Comparison of ENCODE assay signal across 21 cellular contexts in the genomic region with DNA sequence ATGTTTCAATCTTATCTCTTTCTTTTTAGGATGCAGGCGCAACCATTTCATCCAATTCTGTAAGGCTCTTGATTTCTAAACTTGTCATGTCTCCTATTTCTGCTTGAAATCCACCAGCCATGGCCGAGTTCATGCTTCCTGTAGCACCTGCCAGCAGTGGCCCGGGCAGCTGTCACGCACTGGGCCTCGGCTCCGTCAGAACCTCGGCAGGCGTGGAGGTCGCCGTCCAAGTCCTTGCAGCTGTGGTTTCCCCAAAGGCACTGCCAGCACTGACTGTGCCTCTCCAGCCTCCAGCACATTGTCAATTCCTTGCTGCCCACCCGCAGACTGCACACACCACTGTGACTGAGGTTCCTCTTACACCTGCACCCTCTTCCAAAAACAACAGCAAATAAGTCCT.
"Had no signal": no experiment of that assay in that cellular context is flagged by ENCODE, and none has a peak within 500 bp of the region (broad histone marks: within the 10 kb centered on the region; RNA-seq: fewer than 3 reads in every experiment).

No MANE protein-coding gene starts in this region.

- H3K36me3 ChIP-seq: gastrocnemius medialis, neural progenitor cell, prostate gland, right atrium auricular region, thoracic aorta, tibial nerve, upper lobe of left lung, uterus had no signal

- ATAC-seq: esophagus mucosa; gastrocnemius medialis; left ventricle myocardium superior; mucosa of descending colon; sciatic nerve; stimulated activated naive B cell treated with anti-CD40 and anti-IgM and Interleukin-4, amounts not matched to agents 10 μg/mL and 1 μg/mL and 100 μg/mL, for 72 hours had no signal

- DNase-seq: dorsolateral prefrontal cortex; effector CD4-positive, alpha-beta T cell; foreskin fibroblast; gastrocnemius medialis; left ventricle myocardium superior; mucosa of descending colon; naive B cell; stimulated activated CD4-positive, alpha-beta T cell treated with anti-CD3 and anti-CD28 coated beads, Interleukin-4, amount 100 ng/mL, for 4 hours; stimulated activated naive B cell treated with anti-CD40 and anti-IgM and Interleukin-4, amounts not matched to agents 10 μg/mL and 1 μg/mL and 100 μg/mL, for 72 hours; uterus had no signal

- H3K9me3 ChIP-seq: gastrocnemius medialis, mucosa of descending colon, prostate gland, right atrium auricular region, thoracic aorta, tibial nerve, upper lobe of left lung, uterus had no signal

- H3K27me3 ChIP-seq: gastrocnemius medialis, neural progenitor cell, right atrium auricular region, tibial nerve, upper lobe of left lung, uterus had no signal

- H3K4me1 ChIP-seq: gastrocnemius medialis, neural progenitor cell, parathyroid adenoma, prostate gland, right atrium auricular region, tibial nerve, upper lobe of left lung, uterus had no signal

- H3K4me3 ChIP-seq: dorsolateral prefrontal cortex, gastrocnemius medialis, lung, mucosa of descending colon, neural progenitor cell, prostate gland, right atrium auricular region, thoracic aorta, tibial nerve, upper lobe of left lung, uterus had no signal

- H3K27ac ChIP-seq: dorsolateral prefrontal cortex, epithelial cell of prostate, gastrocnemius medialis, neural progenitor cell, parathyroid adenoma, prostate gland, right atrium auricular region, thoracic aorta, tibial nerve, upper lobe of left lung, uterus had no signal
